In genomic region chr16:2039286-2040030, GRCh38 we compare ENCODE assay signal across 1 cellular context.
TF ChIP-seq lines count a peak whose summit lies in the region.

No MANE protein-coding gene starts in this region.

TF ChIP-seq in HepG2, 621 proteins besides CTCF, POLR2A, EP300 and RAD21 (continued from another document and continues in another):
- TF ChIP-seq SP5 (CRISPR knock-in tag; IDR thresholded peaks at IDR 0.05; ENCODE audit: borderline replicate concordance, low read depth) = peak; percentile 70
- TF ChIP-seq, protein P1, sequence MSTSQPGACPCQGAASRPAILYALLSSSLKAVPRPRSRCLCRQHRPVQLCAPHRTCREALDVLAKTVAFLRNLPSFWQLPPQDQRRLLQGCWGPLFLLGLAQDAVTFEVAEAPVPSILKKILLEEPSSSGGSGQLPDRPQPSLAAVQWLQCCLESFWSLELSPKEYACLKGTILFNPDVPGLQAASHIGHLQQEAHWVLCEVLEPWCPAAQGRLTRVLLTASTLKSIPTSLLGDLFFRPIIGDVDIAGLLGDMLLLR (CRISPR knock-in tag; IDR thresholded peaks at IDR 0.05) = 0 out of 2 replicates have a peak, but pooled peaks have one; percentile 27
- TF ChIP-seq SAFB2 (CRISPR knock-in tag; IDR thresholded peaks at IDR 0.05; ENCODE audit: borderline replicate concordance, low read depth) = no peak; the same call in none of the 2 replicates
- TF ChIP-seq ZNF546 (CRISPR knock-in tag; conservative IDR thresholded peaks at IDR 0.05) = peak; percentile 40; the same call in 1 of the 2 replicates
- peak; percentile 66 for TF ChIP-seq ZNF792 (CRISPR knock-in tag; IDR thresholded peaks at IDR 0.05)
- peak; percentile 71; the same call in 1 of the 2 replicates for TF ChIP-seq GFI1 (CRISPR knock-in tag; IDR thresholded peaks at IDR 0.05; ENCODE audit: borderline replicate concordance)
- no peak for TF ChIP-seq THYN1 (CRISPR knock-in tag; IDR thresholded peaks at IDR 0.05; ENCODE audit: borderline replicate concordance, low read depth)
- TF ChIP-seq ZNF547 (CRISPR knock-in tag; IDR thresholded peaks at IDR 0.05) = no peak
- no peak for TF ChIP-seq EEA1 (CRISPR knock-in tag; IDR thresholded peaks at IDR 0.05; ENCODE audit: borderline replicate concordance)
- no peak for TF ChIP-seq CSRNP2 (CRISPR knock-in tag; conservative IDR thresholded peaks at IDR 0.05; ENCODE audit: low read depth)
- TF ChIP-seq CENPX (CRISPR knock-in tag; IDR thresholded peaks at IDR 0.05) = no peak
- TF ChIP-seq ZNF225 (CRISPR knock-in tag; IDR thresholded peaks at IDR 0.05) = no peak
- no peak for TF ChIP-seq TRAFD1 (CRISPR knock-in tag; IDR thresholded peaks at IDR 0.05; ENCODE audit: borderline replicate concordance)
- TF ChIP-seq ZNF354B (CRISPR knock-in tag; IDR thresholded peaks at IDR 0.05) = no peak
- TF ChIP-seq SOX5 (CRISPR knock-in tag; IDR thresholded peaks at IDR 0.05; ENCODE audit: borderline replicate concordance) = peak; percentile 62; the same call in 1 of the 2 replicates
- TF ChIP-seq HNRNPH1 (optimal IDR thresholded peaks at IDR 0.05; ENCODE audit: low read depth, low read length) = no peak
- no peak for TF ChIP-seq PLRG1 (conservative IDR thresholded peaks at IDR 0.05)
- no peak for TF ChIP-seq MTF1 (CRISPR knock-in tag; IDR thresholded peaks at IDR 0.05)
- no peak for TF ChIP-seq ZNF138 (CRISPR knock-in tag; IDR thresholded peaks at IDR 0.05; ENCODE audit: low read depth)
- no peak for TF ChIP-seq NFIB (CRISPR knock-in tag; IDR thresholded peaks at IDR 0.05; ENCODE audit: borderline replicate concordance)
- TF ChIP-seq, protein P2, sequence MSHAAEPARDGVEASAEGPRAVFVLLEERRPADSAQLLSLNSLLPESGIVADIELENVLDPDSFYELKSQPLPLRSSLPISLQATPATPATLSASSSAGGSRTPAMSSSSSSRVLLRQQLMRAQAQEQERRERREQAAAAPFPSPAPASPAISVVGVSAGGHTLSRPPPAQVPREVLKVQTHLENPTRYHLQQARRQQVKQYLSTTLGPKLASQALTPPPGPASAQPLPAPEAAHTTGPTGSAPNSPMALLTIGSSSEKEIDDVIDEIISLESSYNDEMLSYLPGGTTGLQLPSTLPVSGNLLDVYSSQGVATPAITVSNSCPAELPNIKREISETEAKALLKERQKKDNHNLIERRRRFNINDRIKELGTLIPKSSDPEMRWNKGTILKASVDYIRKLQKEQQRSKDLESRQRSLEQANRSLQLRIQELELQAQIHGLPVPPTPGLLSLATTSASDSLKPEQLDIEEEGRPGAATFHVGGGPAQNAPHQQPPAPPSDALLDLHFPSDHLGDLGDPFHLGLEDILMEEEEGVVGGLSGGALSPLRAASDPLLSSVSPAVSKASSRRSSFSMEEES (CRISPR knock-in tag; IDR thresholded peaks at IDR 0.05) = no peak; the same call in 1 of the 2 replicates
- TF ChIP-seq, protein P3, sequence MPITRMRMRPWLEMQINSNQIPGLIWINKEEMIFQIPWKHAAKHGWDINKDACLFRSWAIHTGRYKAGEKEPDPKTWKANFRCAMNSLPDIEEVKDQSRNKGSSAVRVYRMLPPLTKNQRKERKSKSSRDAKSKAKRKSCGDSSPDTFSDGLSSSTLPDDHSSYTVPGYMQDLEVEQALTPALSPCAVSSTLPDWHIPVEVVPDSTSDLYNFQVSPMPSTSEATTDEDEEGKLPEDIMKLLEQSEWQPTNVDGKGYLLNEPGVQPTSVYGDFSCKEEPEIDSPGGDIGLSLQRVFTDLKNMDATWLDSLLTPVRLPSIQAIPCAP (CRISPR knock-in tag; IDR thresholded peaks at IDR 0.05; ENCODE audit: low read depth) = no peak
- TF ChIP-seq ZNF234 (CRISPR knock-in tag; conservative IDR thresholded peaks at IDR 0.05) = no peak; the same call in 1 of the 2 replicates
- TF ChIP-seq ZBTB14 (CRISPR knock-in tag; IDR thresholded peaks at IDR 0.05) = no peak
- no peak for TF ChIP-seq ZNF251 (CRISPR knock-in tag; IDR thresholded peaks at IDR 0.05)
- no peak; the same call in none of the 2 replicates for TF ChIP-seq SPEN (CRISPR knock-in tag; IDR thresholded peaks at IDR 0.05; ENCODE audit: low read depth)
- no peak for TF ChIP-seq PREB (CRISPR knock-in tag; IDR thresholded peaks at IDR 0.05)
- TF ChIP-seq, protein P4, sequence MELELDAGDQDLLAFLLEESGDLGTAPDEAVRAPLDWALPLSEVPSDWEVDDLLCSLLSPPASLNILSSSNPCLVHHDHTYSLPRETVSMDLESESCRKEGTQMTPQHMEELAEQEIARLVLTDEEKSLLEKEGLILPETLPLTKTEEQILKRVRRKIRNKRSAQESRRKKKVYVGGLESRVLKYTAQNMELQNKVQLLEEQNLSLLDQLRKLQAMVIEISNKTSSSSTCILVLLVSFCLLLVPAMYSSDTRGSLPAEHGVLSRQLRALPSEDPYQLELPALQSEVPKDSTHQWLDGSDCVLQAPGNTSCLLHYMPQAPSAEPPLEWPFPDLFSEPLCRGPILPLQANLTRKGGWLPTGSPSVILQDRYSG (CRISPR knock-in tag; IDR thresholded peaks at IDR 0.05) = 0 out of 2 replicates have a peak, but pooled peaks have one; percentile 41
- TF ChIP-seq ZFYVE20 (CRISPR knock-in tag; IDR thresholded peaks at IDR 0.05; ENCODE audit: borderline replicate concordance, low read depth) = no peak
- no peak for TF ChIP-seq DNMT3B (CRISPR knock-in tag; conservative IDR thresholded peaks at IDR 0.05)
- TF ChIP-seq, protein P5, sequence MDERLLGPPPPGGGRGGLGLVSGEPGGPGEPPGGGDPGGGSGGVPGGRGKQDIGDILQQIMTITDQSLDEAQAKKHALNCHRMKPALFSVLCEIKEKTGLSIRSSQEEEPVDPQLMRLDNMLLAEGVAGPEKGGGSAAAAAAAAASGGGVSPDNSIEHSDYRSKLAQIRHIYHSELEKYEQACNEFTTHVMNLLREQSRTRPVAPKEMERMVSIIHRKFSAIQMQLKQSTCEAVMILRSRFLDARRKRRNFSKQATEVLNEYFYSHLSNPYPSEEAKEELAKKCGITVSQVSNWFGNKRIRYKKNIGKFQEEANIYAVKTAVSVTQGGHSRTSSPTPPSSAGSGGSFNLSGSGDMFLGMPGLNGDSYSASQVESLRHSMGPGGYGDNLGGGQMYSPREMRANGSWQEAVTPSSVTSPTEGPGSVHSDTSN (CRISPR knock-in tag; IDR thresholded peaks at IDR 0.05) = no peak
- no peak for TF ChIP-seq ZNF333 (CRISPR knock-in tag; IDR thresholded peaks at IDR 0.05; ENCODE audit: borderline replicate concordance)
- TF ChIP-seq GATAD2A (CRISPR knock-in tag; IDR thresholded peaks at IDR 0.05) = peak; percentile 89
- TF ChIP-seq DR1 (CRISPR knock-in tag; IDR thresholded peaks at IDR 0.05) = no peak
- TF ChIP-seq, protein P6, sequence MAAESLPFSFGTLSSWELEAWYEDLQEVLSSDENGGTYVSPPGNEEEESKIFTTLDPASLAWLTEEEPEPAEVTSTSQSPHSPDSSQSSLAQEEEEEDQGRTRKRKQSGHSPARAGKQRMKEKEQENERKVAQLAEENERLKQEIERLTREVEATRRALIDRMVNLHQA (CRISPR knock-in tag; IDR thresholded peaks at IDR 0.05) = no peak
- TF ChIP-seq PITX1 (CRISPR knock-in tag; IDR thresholded peaks at IDR 0.05) = peak; percentile 86
- TF ChIP-seq TGIF2 (CRISPR knock-in tag; IDR thresholded peaks at IDR 0.05) = peak; percentile 21
- no peak for TF ChIP-seq NCOA5 (CRISPR knock-in tag; IDR thresholded peaks at IDR 0.05)
- TF ChIP-seq POLR2AphosphoS5 (IDR thresholded peaks at IDR 0.05; ENCODE audit: low read depth, low read length) = no peak; the same call in 1 of the 2 replicates
- no peak for TF ChIP-seq ZNF30 (CRISPR knock-in tag; IDR thresholded peaks at IDR 0.05)
- TF ChIP-seq FOXP1 (IDR thresholded peaks at IDR 0.05) = no peak
- peak; percentile 52; the same call in 1 of the 2 replicates for TF ChIP-seq FOXP1 (CRISPR knock-in tag; IDR thresholded peaks at IDR 0.05)
- no peak for TF ChIP-seq KDM5A (IDR thresholded peaks at IDR 0.05; ENCODE audit: borderline replicate concordance, low read length)
- 0 out of 2 replicates have a peak, but pooled peaks have one; percentile 57 for TF ChIP-seq ZNF605 (CRISPR knock-in tag; IDR thresholded peaks at IDR 0.05)
- TF ChIP-seq FOXK2 (IDR thresholded peaks at IDR 0.05) = peak; percentile 56; the same call in 1 of the 2 replicates
- no peak for TF ChIP-seq CERS6 (CRISPR knock-in tag; IDR thresholded peaks at IDR 0.05)
- peak; percentile 79; the same call in 1 of the 2 replicates for TF ChIP-seq ZNF563 (CRISPR knock-in tag; IDR thresholded peaks at IDR 0.05)
- TF ChIP-seq SOX6 (IDR thresholded peaks at IDR 0.05) = no peak
- peak; percentile 63 for TF ChIP-seq SOX6 (CRISPR knock-in tag; IDR thresholded peaks at IDR 0.05)
- TF ChIP-seq ZBTB37 (CRISPR knock-in tag; IDR thresholded peaks at IDR 0.05) = peak; percentile 70; the same call in 1 of the 2 replicates
- no peak for TF ChIP-seq IRF9 (CRISPR knock-in tag; IDR thresholded peaks at IDR 0.05; ENCODE audit: borderline replicate concordance)
- TF ChIP-seq ZNF552 (CRISPR knock-in tag; IDR thresholded peaks at IDR 0.05; ENCODE audit: borderline replicate concordance) = peak; percentile 31; the same call in 1 of the 2 replicates
- peak; percentile 93 for TF ChIP-seq SKI (IDR thresholded peaks at IDR 0.05; ENCODE audit: partially characterized antibody)
- no peak for TF ChIP-seq REXO4 (CRISPR knock-in tag; IDR thresholded peaks at IDR 0.05; ENCODE audit: borderline replicate concordance)
- peak; percentile 68 for TF ChIP-seq ZNF607 (CRISPR knock-in tag; IDR thresholded peaks at IDR 0.05; ENCODE audit: borderline replicate concordance)
